ENCODE assay signal across 8 cellular contexts in the genomic region with DNA sequence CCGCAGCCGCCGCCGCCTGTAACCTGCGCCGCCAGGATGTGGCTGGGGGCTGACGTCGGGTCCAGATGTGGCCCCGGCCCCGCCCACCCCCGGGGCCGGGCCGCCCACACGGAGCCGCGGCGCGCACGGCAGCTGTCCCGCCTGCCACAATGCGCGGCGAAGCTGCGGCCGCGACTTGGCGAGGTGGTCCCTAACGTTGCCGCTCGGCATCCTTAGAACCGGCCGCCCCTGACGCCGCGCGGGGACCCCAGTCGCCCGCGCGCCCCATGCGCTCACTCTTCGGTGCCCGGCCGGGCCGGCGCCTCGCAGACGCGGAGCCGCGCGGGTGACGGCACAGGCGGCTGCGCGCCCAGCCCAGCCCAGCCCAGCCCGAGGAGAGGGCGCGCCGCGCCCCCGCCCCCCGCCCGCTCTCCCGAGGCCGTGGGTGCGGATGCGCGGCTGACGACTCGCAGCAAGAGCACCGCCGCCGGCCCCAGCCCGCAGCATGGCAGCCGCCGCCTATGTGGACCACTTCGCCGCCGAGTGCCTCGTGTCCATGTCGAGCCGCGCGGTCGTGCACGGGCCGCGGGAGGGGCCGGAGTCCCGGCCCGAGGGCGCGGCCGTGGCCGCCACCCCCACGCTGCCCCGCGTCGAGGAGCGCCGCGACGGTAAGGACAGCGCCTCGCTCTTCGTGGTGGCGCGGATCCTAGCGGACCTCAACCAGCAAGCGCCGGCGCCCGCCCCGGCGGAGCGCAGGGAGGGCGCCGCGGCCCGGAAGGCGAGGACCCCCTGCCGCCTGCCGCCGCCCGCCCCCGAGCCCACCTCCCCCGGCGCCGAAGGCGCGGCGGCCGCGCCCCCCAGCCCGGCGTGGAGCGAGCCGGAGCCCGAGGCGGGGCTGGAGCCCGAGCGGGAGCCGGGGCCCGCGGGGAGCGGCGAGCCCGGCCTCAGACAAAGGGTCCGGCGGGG. TPM values are rescaled to one million over a fixed set of nuclear protein-coding genes. Genes with fewer than 3 reads are reported as not detected.
DNase-seq lines count a peak whose midpoint lies in the region; ATAC-seq and TF ChIP-seq lines count a peak whose summit lies in the region.

Gene KLF13 (plus strand): TSS at position 107 of the 945 bp plus-strand sequence. CDS start 378 bp downstream, at position 485.

- no peak for TF ChIP-seq CTCF in PC-3 (conservative IDR thresholded peaks at IDR 0.05; ENCODE audit: low read depth, low read length)

- peak within 1 kb of the TSS; percentile 72 for H3K27ac ChIP-seq in PC-3 (ENCODE audit: low read length)

- peak within 1 kb of the TSS; percentile 76 for H3K9ac ChIP-seq in PC-3 (ENCODE audit: low read length)
- H3K9ac ChIP-seq in adipocyte (ENCODE audit: low read length): peak within 1 kb of the TSS; percentile 95

- POLR2A ChIA-PET in PC-3 (lab: Charles Lee; ENCODE audit: unreplicated experiment): interaction anchor here (0.7 kb wide), 1 partner anchor 1781 kb away, joined by 4 read pairs; no protein-coding TSS in a partner anchor

- H3K9me3 ChIP-seq in PC-3 (ENCODE audit: low read length) (no peaks in the 10 kb centered on the region), adipocyte (ENCODE audit: control insufficient read depth, low read length) (no peaks in the 10 kb centered on the region)

- H3K27me3 ChIP-seq in PC-3 (ENCODE audit: low read length): no peaks in the 10 kb centered on the region
- H3K27me3 ChIP-seq in adipocyte (replicated peaks; ENCODE audit: control insufficient read depth, insufficient read depth, low read length): no peaks in the 10 kb centered on the region

- peak within 1 kb of the TSS; percentile 89 for H3K4me3 ChIP-seq in PC-3 (ENCODE audit: low read length)
- peak within 1 kb of the TSS; percentile 96 for H3K4me3 ChIP-seq in adipocyte (ENCODE audit: low read length)

- DNase-seq in NCI-H1417 (lab: John Stamatoyannopoulos, UW) (peak; percentile 60 to 98 (median 92)), NCI-H1417 treated with DMSO at 0.1 percent for 48 hours (lab: John Stamatoyannopoulos, UW) (no peak), PC-3 (peak; percentile 55), adipocyte (ENCODE audit: low read depth) (peak; percentile 83), left cardiac atrium (peak; percentile 64), pulmonary artery endothelial cell (ENCODE audit: low read depth, low spot score) (no peak)
- DNase-seq in NK-92 treated with Interleukin-12 subunit alpha and Interleukin-12 subunit beta, amount 100 ng/mL, for 24 hours (lab: John Stamatoyannopoulos, UW): no peak

- H3K4me1 ChIP-seq in PC-3 (ENCODE audit: insufficient read depth, low read length) (peaks cover 10% of the 10 kb centered on the region; the same call in 1 of the 2 replicates), adipocyte (ENCODE audit: control insufficient read depth, insufficient read depth, low read length) (peaks cover 36% of the 10 kb centered on the region)

- intact Hi-C loops in PC-3 (cut with micrococcal nuclease) (loop anchor here (1.0 to 10.0 kb wide), 8 partner anchors 30 to 700 kb away; partner anchors contain the start of genes ARHGAP11B, MTMR10 and OTUD7A), left cardiac atrium (cut with DNase I) (loop anchor here in 1 of 2 donors (10.0 kb wide), 3 partner anchors 108 to 158 kb away; no protein-coding TSS in a partner anchor)

- no peaks in the 10 kb centered on the region for H3K9me2 ChIP-seq in PC-3 (replicated peaks; ENCODE audit: low read length)

- H3F3A ChIP-seq in PC-3 (ENCODE audit: low read length, unreplicated experiment): no peaks in the 10 kb centered on the region

- no peaks in the 10 kb centered on the region for H4K20me1 ChIP-seq in PC-3 (ENCODE audit: low read length)

- CTCF ChIA-PET in PC-3 (lab: Charles Lee): interaction anchor here (0.5 to 2.1 kb wide), 3 partner anchors 108 to 259 kb away, joined by 5 read pairs; no protein-coding TSS in a partner anchor

- peak within 1 kb of the TSS; percentile 98 for H3K4me2 ChIP-seq in PC-3 (ENCODE audit: low read length)

- H3K36me3 ChIP-seq in PC-3 (ENCODE audit: low read depth, low read length) (no peaks in the 10 kb centered on the region), adipocyte (ENCODE audit: control insufficient read depth, insufficient read depth, low read length, severe bottlenecking) (no peaks in the 10 kb centered on the region)

- BruUV-seq in PC-3 (replicated peaks; lab: Mats Ljungman, UMichigan): no TSS peak

- H2AFZ ChIP-seq in PC-3 (ENCODE audit: low read length): peak within 1 kb of the TSS; percentile 92

- peaks cover 22% of the 10 kb centered on the region; the same call in 1 of the 2 replicates for H3K79me2 ChIP-seq in PC-3 (ENCODE audit: low read length)

- ATAC-seq in HG02870 (IDR thresholded peaks at IDR 0.05; ENCODE audit: unreplicated experiment) (peak; percentile 45), PC-3 (peak; percentile 65), left cardiac atrium (peak; percentile 38 to 42)

RNA-seq across cellular contexts. Expression of gene KLF13, which starts in this region (rescaled TPM):
- total RNA-seq in PC-3 (2014; rRNA removed): 10.1 and 11.4 TPM in 2 replicates
- 10 to 100 TPM; 34.5 to 69.9 TPM for total RNA-seq in left cardiac atrium
- 23.8 and 35.5 TPM in 2 replicates for total RNA-seq in pulmonary artery endothelial cell

Comparison
In these comparisons a context has a peak if more than half of its experiments do, and no peak if none do; other contexts are left out.
1. DNase-seq: peak in NCI-H1417 (3 of 3), PC-3 (single experiment), adipocyte (single experiment) and left cardiac atrium (single experiment); none in NCI-H1417 treated with DMSO at 0.1 percent for 48 hours (single experiment), pulmonary artery endothelial cell (single experiment) and NK-92 treated with Interleukin-12 subunit alpha and Interleukin-12 subunit beta, amount 100 ng/mL, for 24 hours (single experiment).
2. Peak in every context shown above with its lines, with median percentiles within 50 percentile points of each other: ATAC-seq.